25 cellular contexts compared by ENCODE assay signal in the genomic region with DNA sequence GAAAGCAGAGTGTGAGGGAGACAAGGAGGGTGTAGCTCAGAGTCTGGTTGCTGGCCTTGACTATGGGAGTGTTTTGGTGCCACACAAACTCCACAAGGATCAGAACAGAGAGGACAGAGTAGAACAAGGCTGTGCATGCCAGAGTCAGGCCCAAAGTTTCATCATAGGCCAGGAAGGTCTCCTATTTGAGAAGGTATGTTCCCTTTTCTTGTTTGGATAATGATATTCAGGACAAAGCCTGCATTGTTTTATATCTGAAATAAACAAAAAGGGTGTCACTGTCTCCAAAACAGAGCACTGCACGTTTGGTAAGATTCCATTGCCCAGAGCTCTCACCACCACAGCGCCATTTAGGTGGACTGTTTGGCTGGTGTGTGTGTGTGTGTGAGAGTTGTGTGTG. TPM values are rescaled to one million over a fixed set of nuclear protein-coding genes. Genes with fewer than 3 reads are reported as not detected.
DNase-seq lines count a peak whose midpoint lies in the region; ATAC-seq, FAIRE-seq and TF ChIP-seq lines count a peak whose summit lies in the region.
"Had no signal": no experiment of that assay in that cellular context is flagged by ENCODE, and none has a peak within 500 bp of the region (broad histone marks: within the 10 kb centered on the region; RNA-seq: fewer than 3 reads in every experiment).

No MANE protein-coding gene starts in this region.

- TF ChIP-seq CTCF in mammary epithelial cell (conservative IDR thresholded peaks at IDR 0.05 in 1 of 2, IDR thresholded peaks at IDR 0.05 in 1 of 2; ENCODE audit: extremely low read depth in 1 of 2, insufficient read depth in 1 of 2, low read depth in 1 of 2, low read length in 2 of 2) (no peak), MCF 10A (IDR thresholded peaks at IDR 0.05; ENCODE audit: unreplicated experiment) (no peak), astrocyte (IDR thresholded peaks at IDR 0.05; ENCODE audit: insufficient read depth, low read depth, low read length) (no peak), neural crest cell (conservative IDR thresholded peaks at IDR 0.05) (no peak)

- FAIRE-seq in astrocyte (lab: Jason Lieb, UNC) (no peak), small intestine (lab: Jason Lieb, UNC) (no peak)
- FAIRE-seq: GM12878, GM19239 had no signal

- H3K4me3 ChIP-seq in mammary epithelial cell (replicated peaks in 1 of 3; ENCODE audit: insufficient read depth in 1 of 3, low read depth in 2 of 3, low read length in 3 of 3) (no peak overlapping the region), astrocyte (ENCODE audit: insufficient read depth, low read depth, low read length) (no peak overlapping the region), small intestine (ENCODE audit: low read depth in 1 of 2, low read length in 2 of 2) (no peak overlapping the region)
- H3K4me3 ChIP-seq: BLaER1, GM12878, GM23338 had no signal

- no TSS peak for BruUV-seq in mammary epithelial cell (replicated peaks; lab: Mats Ljungman, UMichigan)
- no TSS peak for BruUV-seq in MCF 10A (replicated peaks; lab: Mats Ljungman, UMichigan)

- H3K9ac ChIP-seq in mammary epithelial cell (ENCODE audit: insufficient read depth, low read length), result no peak overlapping the region
- no peak overlapping the region for H3K9ac ChIP-seq in astrocyte (ENCODE audit: low read length)
- H3K9ac ChIP-seq: BLaER1 had no signal

- intact Hi-C loops in mammary epithelial cell (cut with micrococcal nuclease), result loop anchor here (10.0 kb wide), 1 partner anchor 683 kb away; no protein-coding TSS in a partner anchor
- intact Hi-C loops in MCF 10A (cut with micrococcal nuclease), result loop anchor here (10.0 kb wide), 1 partner anchor 223 kb away; no protein-coding TSS in a partner anchor

- H3K9me3 Mint-ChIP-seq in MCF 10A (ENCODE audit: unreplicated experiment), result no peaks in the 10 kb centered on the region
- H3K9me3 Mint-ChIP-seq in astrocyte (ENCODE audit: unreplicated experiment), result no peaks in the 10 kb centered on the region
- H3K9me3 Mint-ChIP-seq in neural crest cell, result no peaks in the 10 kb centered on the region
- H3K9me3 Mint-ChIP-seq: CD4-positive, CD25-positive, alpha-beta regulatory T cell; CD8-positive, alpha-beta memory T cell; GM23338; HFFc6 had no signal

- no peak overlapping the region for H3K4me3 Mint-ChIP-seq in MCF 10A (ENCODE audit: unreplicated experiment)
- H3K4me3 Mint-ChIP-seq in astrocyte (ENCODE audit: unreplicated experiment), result no peak overlapping the region
- peak overlapping the region; percentile 62 for H3K4me3 Mint-ChIP-seq in neural crest cell
- H3K4me3 Mint-ChIP-seq: GM23338, HFFc6 had no signal

- H3K36me3 Mint-ChIP-seq in MCF 10A (ENCODE audit: insufficient read depth, unreplicated experiment) (peaks cover 16% of the 10 kb centered on the region), astrocyte (ENCODE audit: low read depth, unreplicated experiment) (no peaks in the 10 kb centered on the region), neural crest cell (ENCODE audit: low read depth) (no peaks in the 10 kb centered on the region)
- H3K36me3 Mint-ChIP-seq: CD4-positive, CD25-positive, alpha-beta regulatory T cell had no signal

- H3K27me3 Mint-ChIP-seq in MCF 10A (ENCODE audit: insufficient read depth, unreplicated experiment) (no peaks in the 10 kb centered on the region), astrocyte (ENCODE audit: low read depth, unreplicated experiment) (no peaks in the 10 kb centered on the region), neural crest cell (ENCODE audit: low read depth) (peaks cover 25% of the 10 kb centered on the region)
- H3K27me3 Mint-ChIP-seq: CD4-positive, CD25-positive, alpha-beta regulatory T cell had no signal

- CTCF ChIA-PET in mammary epithelial cell (lab: Charles Lee; ENCODE audit: low non-redundant PET) (no interaction called here), MCF 10A (lab: Yijun Ruan, JAX) (interaction anchor here (0.7 to 1.5 kb wide), 5 partner anchors 8 to 243 kb away, joined by 3 to 7 read pairs (median 4); no protein-coding TSS in a partner anchor)

- no peak overlapping the region for H3K27ac ChIP-seq in mammary epithelial cell (ENCODE audit: insufficient read depth, low read depth, low read length)
- H3K27ac ChIP-seq in astrocyte (ENCODE audit: low read depth, low read length), result no peak overlapping the region
- no peak overlapping the region for H3K27ac ChIP-seq in small intestine (ENCODE audit: low read depth in 1 of 2, low read length in 1 of 2)
- H3K27ac ChIP-seq: BLaER1 had no signal

- dilution Hi-C loops in mammary epithelial cell (cut with HindIII; ENCODE audit: low sequenced_read_pairs), result no loop called here

- H3K36me3 ChIP-seq in mammary epithelial cell (ENCODE audit: insufficient read depth, low read length) (no peaks in the 10 kb centered on the region), astrocyte (ENCODE audit: insufficient read depth, low read length) (peaks cover 2% of the 10 kb centered on the region), small intestine (ENCODE audit: control insufficient read depth in 2 of 2, insufficient read depth in 2 of 2, low read length in 2 of 2) (no peaks in the 10 kb centered on the region)
- H3K36me3 ChIP-seq: BLaER1 had no signal

- H3K27ac Mint-ChIP-seq in MCF 10A (ENCODE audit: low read depth, unreplicated experiment) (no peak overlapping the region), astrocyte (ENCODE audit: unreplicated experiment) (peak overlapping the region; percentile 67), neural crest cell (ENCODE audit: unreplicated experiment) (no peak overlapping the region)
- H3K27ac Mint-ChIP-seq: GM23338, HFFc6 had no signal

- H3K79me2 ChIP-seq in mammary epithelial cell (ENCODE audit: insufficient read depth, low read length), result peaks cover 14% of the 10 kb centered on the region
- peaks cover 8% of the 10 kb centered on the region for H3K79me2 ChIP-seq in astrocyte (ENCODE audit: insufficient read depth, low read length)

- H2AFZ ChIP-seq in mammary epithelial cell (ENCODE audit: low read depth, low read length), result no peak overlapping the region
- H2AFZ ChIP-seq in astrocyte (ENCODE audit: low read depth, low read length), result no peak overlapping the region
- H2AFZ ChIP-seq: GM23338 had no signal

- H3K9me3 ChIP-seq in mammary epithelial cell (replicated peaks; ENCODE audit: insufficient read depth, low read length) (no peaks in the 10 kb centered on the region), astrocyte (ENCODE audit: insufficient read depth, low read depth, low read length) (no peaks in the 10 kb centered on the region), small intestine (ENCODE audit: control insufficient read depth, low read depth) (no peaks in the 10 kb centered on the region)
- H3K9me3 ChIP-seq: BLaER1 had no signal

- no peaks in the 10 kb centered on the region for H4K20me1 ChIP-seq in mammary epithelial cell (ENCODE audit: insufficient read depth, low read length)
- no peaks in the 10 kb centered on the region for H4K20me1 ChIP-seq in astrocyte (ENCODE audit: insufficient read depth, low read length)
- H4K20me1 ChIP-seq: BLaER1 had no signal

- POLR2A ChIA-PET in MCF 10A (lab: Yijun Ruan, JAX), result no interaction called here

- H3K4me1 Mint-ChIP-seq in MCF 10A (ENCODE audit: insufficient read depth, unreplicated experiment), result peaks cover 12% of the 10 kb centered on the region
- H3K4me1 Mint-ChIP-seq in astrocyte (ENCODE audit: low read depth, unreplicated experiment), result no peaks in the 10 kb centered on the region
- H3K4me1 Mint-ChIP-seq in neural crest cell, result peaks cover 23% of the 10 kb centered on the region

- H3K27me3 ChIP-seq in mammary epithelial cell (ENCODE audit: insufficient read depth, low read length) (no peaks in the 10 kb centered on the region), astrocyte (ENCODE audit: insufficient read depth, low read length) (no peaks in the 10 kb centered on the region), small intestine (ENCODE audit: control insufficient read depth in 2 of 2, insufficient read depth in 2 of 2, low read length in 2 of 2) (no peaks in the 10 kb centered on the region)
- H3K27me3 ChIP-seq: BLaER1 had no signal

- no peak for ATAC-seq in HG02938 (IDR thresholded peaks at IDR 0.05; ENCODE audit: unreplicated experiment)
- ATAC-seq: GM12878, GM23338, HCT116 had no signal

- 8% methylated on average over 2 of the region's 2 CpGs for WGBS in mammary epithelial cell (ENCODE audit: low coverage, missing lambda C conversion rate)
- WGBS in small intestine, 3 donors, result 42 to 63% (median 55%) methylated on average over 2 of the region's 2 CpGs

- H3K4me2 ChIP-seq in mammary epithelial cell (ENCODE audit: insufficient read depth, low read depth, low read length), result no peak overlapping the region
- H3K4me2 ChIP-seq in astrocyte (ENCODE audit: low read length), result no peak overlapping the region
- H3K4me2 ChIP-seq: BLaER1, GM23338 had no signal

- peaks cover 6% of the 10 kb centered on the region for H3K4me1 ChIP-seq in mammary epithelial cell (ENCODE audit: insufficient read depth, low read length)
- peaks cover 5% of the 10 kb centered on the region for H3K4me1 ChIP-seq in astrocyte (ENCODE audit: insufficient read depth, low read length)
- H3K4me1 ChIP-seq in small intestine (ENCODE audit: control insufficient read depth in 2 of 2, insufficient read depth in 1 of 2, low read depth in 1 of 2, low read length in 1 of 2), result no peaks in the 10 kb centered on the region

- in situ Hi-C loops in mammary epithelial cell (cut with MboI; ENCODE audit: low sequenced_read_pairs in 2 of 2), result loop anchor here in 1 of 2 donors (10.0 kb wide), 2 partner anchors 63 to 233 kb away; no protein-coding TSS in a partner anchor

- DNase-seq in mammary epithelial cell, result peak; percentile 6
- no peak for DNase-seq in MCF 10A (ENCODE audit: unreplicated experiment)
- DNase-seq in astrocyte (ENCODE audit: low read depth), result no peak
- no peak for DNase-seq in neural crest cell (ENCODE audit: low read depth, low spot score)
- DNase-seq in C1 segment of cervical spinal cord (lab: John Stamatoyannopoulos, UW), result no peak
- DNase-seq in small intestine, result no peak
- DNase-seq: 8988T; CD4-positive, CD25-positive, alpha-beta regulatory T cell; CD8-positive, alpha-beta memory T cell; COR-L47; DMS 273 treated with DMSO at 0.1 percent for 48 hours; DMS53; DND-41; EL; H7; HFFc6 had no signal

RNA-seq across cellular contexts. Expression of gene ZSCAN5A, which starts 3.1 kb away (rescaled TPM):
- total RNA-seq in mammary epithelial cell (1 to 10 TPM; 5.5 to 7.4 TPM), MCF 10A (2022) (6.2 and 8.1 TPM in 2 replicates), astrocyte (6.6 and 7.2 TPM in 2 replicates), neural crest cell (11.6 and 14.7 TPM in 2 replicates)
- polyA plus RNA-seq in mammary epithelial cell (7.9 TPM), small intestine (1 to 10 TPM; 5.4 to 7.8 (median 7.2) TPM)
- 31.9 TPM for polyA minus RNA-seq in mammary epithelial cell

RNA-seq across cellular contexts. Expression of gene EDDM13, which starts 45.2 kb away (rescaled TPM):
- total RNA-seq in mammary epithelial cell (1 to 10 TPM in 1 of 2 donors, under 1 TPM in 1; 0.83 to 6.6 TPM), MCF 10A (2022) (not detected in 2 replicates), astrocyte (not detected in 2 replicates), neural crest cell (not detected in 2 replicates)
- polyA plus RNA-seq in mammary epithelial cell (3.8 TPM), small intestine (1 to 10 TPM in 1 of 3 donors, not detected in 2; 1.7 TPM)
- not detected for polyA minus RNA-seq in mammary epithelial cell
- total RNA-seq: A673; CD4-positive, CD25-positive, alpha-beta regulatory T cell; G401; GM12878; GM23338; H7; HFFc6 had no signal
- polyA plus RNA-seq: AG04450 had no signal
